19 cellular contexts compared by ENCODE assay signal in the genomic region with DNA sequence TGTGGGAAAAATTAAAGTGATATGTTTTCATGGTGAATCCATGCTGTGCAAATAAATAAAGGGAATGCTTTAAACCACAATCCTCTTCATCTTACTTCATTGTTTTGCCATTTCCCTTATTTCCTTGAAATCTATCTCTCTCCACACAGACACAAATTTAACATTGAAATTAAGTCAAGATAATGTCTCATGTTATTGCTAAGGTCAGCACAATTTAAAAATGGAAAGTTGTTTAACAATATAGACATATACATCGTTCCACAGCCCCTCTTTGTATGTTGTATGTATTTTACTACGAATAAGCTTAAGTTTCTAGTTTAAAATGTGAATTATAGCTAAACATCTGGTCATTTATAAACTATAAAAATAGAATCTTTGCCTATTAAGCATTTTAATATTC.
A peak's percentile ranks its signal among the peaks of the same experiment; 100 is the strongest.
DNase-seq lines count a peak whose midpoint lies in the region; ATAC-seq, FAIRE-seq and TF ChIP-seq lines count a peak whose summit lies in the region.
"Had no signal": no experiment of that assay in that cellular context is flagged by ENCODE, and none has a peak within 500 bp of the region (broad histone marks: within the 10 kb centered on the region; RNA-seq: fewer than 3 reads in every experiment).

No MANE protein-coding gene starts in this region.

- CTCF ChIA-PET in HepG2 (lab: Yijun Ruan, JAX; ENCODE audit: low intra/inter-chr PET ratio, low total read pairs) (no interaction called here), K562 (lab: Yijun Ruan, JAX; ENCODE audit: low intra/inter-chr PET ratio) (no interaction called here)

- H3K4me3 ChIP-seq in HepG2 (replicated peaks in 1 of 3; ENCODE audit: insufficient read depth in 1 of 3, low read depth in 2 of 3, low read length in 3 of 3) (no peak overlapping the region), right lobe of liver (no peak overlapping the region), K562 (no peak overlapping the region)
- H3K4me3 ChIP-seq: BLaER1 treated with 17β-estradiol and CSF1 and Interleukin-3, amounts not matched to agents 10 nM and 100 nM had no signal

- H3K27ac ChIP-seq in HepG2 (ENCODE audit: extremely low read length, insufficient read depth, low read length) (no peak overlapping the region), right lobe of liver (no peak overlapping the region), K562 (ENCODE audit: extremely low read depth, low read depth, low read length) (no peak overlapping the region)
- H3K27ac ChIP-seq: 22Rv1; BLaER1 treated with 17β-estradiol and CSF1 and Interleukin-3, amounts not matched to agents 10 nM and 100 nM; C4-2B had no signal

- no peak overlapping the region for H2AFZ ChIP-seq in HepG2 (ENCODE audit: low read length)
- H2AFZ ChIP-seq in K562 (ENCODE audit: low read depth, low read length), result no peak overlapping the region

- TF ChIP-seq EP300 in HepG2 (IDR thresholded peaks at IDR 0.05; ENCODE audit: low read depth in 2 of 2, low read length in 2 of 2), result no peak
- TF ChIP-seq EP300 in HepG2 (CRISPR knock-in tag; IDR thresholded peaks at IDR 0.05; ENCODE audit: borderline replicate concordance), result no peak
- TF ChIP-seq EP300 in K562 (IDR thresholded peaks at IDR 0.05; ENCODE audit: low read length), result no peak

- H3K9ac ChIP-seq in HepG2 (ENCODE audit: insufficient read depth, low read depth, low read length) (no peak overlapping the region), K562 (ENCODE audit: insufficient read depth in 1 of 2, low read depth in 2 of 2, low read length in 2 of 2) (no peak overlapping the region)
- H3K9ac ChIP-seq: BLaER1 treated with 17β-estradiol and CSF1 and Interleukin-3, amounts not matched to agents 10 nM and 100 nM had no signal

- DNase-seq in HepG2 (ENCODE audit: low spot score) (no peak), right lobe of liver (no peak), K562 (ENCODE audit: extremely low read depth in 1 of 4, low spot score in 3 of 4) (no peak), SW480 (ENCODE audit: low spot score) (no peak)
- no peak for DNase-seq in activated CD4-positive, alpha-beta T cell treated with anti-CD3 and anti-CD28 coated beads, Interleukin-2, amount 50 U/mL, for 48 hours
- DNase-seq: AML-193; Caco-2; Calu3; CD4-positive, alpha-beta T cell; CD8-positive, alpha-beta T cell; DMS79 treated with DMSO at 0.1 percent for 48 hours; GF-D8 had no signal

- no peaks in the 10 kb centered on the region for H3K27me3 ChIP-seq in HepG2 (ENCODE audit: control insufficient read depth in 1 of 2, insufficient read depth in 2 of 2, low read length in 2 of 2)
- H3K27me3 ChIP-seq in right lobe of liver, result no peaks in the 10 kb centered on the region
- H3K27me3 ChIP-seq in K562 (ENCODE audit: control insufficient read depth in 2 of 2, insufficient read depth in 2 of 2, low read length in 2 of 2), result no peaks in the 10 kb centered on the region
- H3K27me3 ChIP-seq: BLaER1 treated with 17β-estradiol and CSF1 and Interleukin-3, amounts not matched to agents 10 nM and 100 nM had no signal

- H3K9me1 ChIP-seq in K562 (ENCODE audit: control insufficient read depth, insufficient read depth, low read length), result no peaks in the 10 kb centered on the region

- FAIRE-seq in HepG2 (lab: Jason Lieb, UNC) (no peak), K562 (lab: Jason Lieb, UNC) (no peak)
- FAIRE-seq: D721Med, G401.6, GM12891, GM19239 had no signal

- TF ChIP-seq RAD21 in HepG2 (CRISPR knock-in tag; IDR thresholded peaks at IDR 0.05) (no peak), K562 (CRISPR knock-in tag; conservative IDR thresholded peaks at IDR 0.05 in 1 of 2, IDR thresholded peaks at IDR 0.05 in 1 of 2) (no peak)

- no peak for TF ChIP-seq CTCF in HepG2 (CRISPR knock-in tag; IDR thresholded peaks at IDR 0.05)
- no peak for TF ChIP-seq CTCF in right lobe of liver (IDR thresholded peaks at IDR 0.05)
- no peak for TF ChIP-seq CTCF in K562 (IDR thresholded peaks at IDR 0.05 in 2 of 3, conservative IDR thresholded peaks at IDR 0.05 in 1 of 3; ENCODE audit: insufficient read depth in 2 of 3, low read depth in 1 of 3, low read length in 3 of 3)

- ATAC-seq in HepG2, result no peak
- no peak for ATAC-seq in right lobe of liver
- ATAC-seq in K562, result no peak
- ATAC-seq: CD8-positive, alpha-beta T cell had no signal

- H3K4me2 ChIP-seq in HepG2 (ENCODE audit: low read depth, low read length) (no peak overlapping the region), K562 (ENCODE audit: insufficient read depth, low read length) (no peak overlapping the region)
- H3K4me2 ChIP-seq: BLaER1 treated with 17β-estradiol and CSF1 and Interleukin-3, amounts not matched to agents 10 nM and 100 nM had no signal

- no peak for TF ChIP-seq POLR2A in HepG2 (IDR thresholded peaks at IDR 0.05; ENCODE audit: insufficient read depth in 1 of 2, low read depth in 2 of 2, low read length in 2 of 2)
- no peak for TF ChIP-seq POLR2A in right lobe of liver (IDR thresholded peaks at IDR 0.05)
- no peak for TF ChIP-seq POLR2A in K562 (conservative IDR thresholded peaks at IDR 0.05)

- in situ Hi-C loops in HepG2 (cut with HindIII; ENCODE audit: extremely low pct_ligation_motif_present, low pct_unique_long_range_greater_than_20kb) (no loop called here), K562 (cut with MboI) (no loop called here)

- H4K20me1 ChIP-seq in HepG2 (ENCODE audit: insufficient read depth, low read length) (no peaks in the 10 kb centered on the region), K562 (replicated peaks; ENCODE audit: control insufficient read depth, insufficient read depth, low read length) (no peaks in the 10 kb centered on the region)
- H4K20me1 ChIP-seq: BLaER1 treated with 17β-estradiol and CSF1 and Interleukin-3, amounts not matched to agents 10 nM and 100 nM had no signal

- intact Hi-C loops in HepG2 (cut with micrococcal nuclease; ENCODE audit: unreplicated experiment), result no loop called here
- intact Hi-C loops in right lobe of liver (cut with DNase I), result no loop called here
- intact Hi-C loops in K562 (cut with micrococcal nuclease), result no loop called here

- no TSS peak for BruUV-seq in HepG2 (replicated peaks; lab: Mats Ljungman, UMichigan)
- BruUV-seq in K562 (replicated peaks; lab: Mats Ljungman, UMichigan), result no TSS peak

- H3K4me1 ChIP-seq in HepG2 (ENCODE audit: insufficient read depth, low read length) (no peaks in the 10 kb centered on the region), right lobe of liver (no peaks in the 10 kb centered on the region), K562 (replicated peaks in 1 of 2; ENCODE audit: control insufficient read depth in 2 of 2, insufficient read depth in 2 of 2, low read length in 2 of 2) (no peaks in the 10 kb centered on the region)
- H3K4me1 ChIP-seq: BLaER1 treated with 17β-estradiol and CSF1 and Interleukin-3, amounts not matched to agents 10 nM and 100 nM; Caco-2 had no signal

- WGBS in HepG2 (ENCODE audit: low lambda C conversion rate), result 35% methylated on average over 2 of the region's 2 CpGs
- WGBS in right lobe of liver (ENCODE audit: insufficient coverage, low coverage, low lambda C conversion rate, missing lambda C conversion rate), result 60% methylated on average over 2 of the region's 2 CpGs
- 0% methylated on average over 2 of the region's 2 CpGs for WGBS in K562 (ENCODE audit: insufficient coverage, low coverage, missing lambda C conversion rate)

- H3K36me3 ChIP-seq in HepG2 (replicated peaks in 1 of 2; ENCODE audit: control insufficient read depth in 1 of 2, insufficient read depth in 2 of 2, low read length in 2 of 2) (no peaks in the 10 kb centered on the region), right lobe of liver (no peaks in the 10 kb centered on the region), K562 (ENCODE audit: control insufficient read depth, insufficient read depth, low read length) (no peaks in the 10 kb centered on the region)

- POLR2A ChIA-PET in HepG2 (lab: Yijun Ruan, JAX) (no interaction called here), K562 (lab: Yijun Ruan, JAX) (no interaction called here)

- H3K79me2 ChIP-seq in HepG2 (ENCODE audit: insufficient read depth, low read length), result no peaks in the 10 kb centered on the region
- H3K79me2 ChIP-seq in K562 (ENCODE audit: control insufficient read depth, insufficient read depth, low read length), result no peaks in the 10 kb centered on the region

- peaks cover 30% of the 10 kb centered on the region for H3K9me3 ChIP-seq in HepG2 (ENCODE audit: low read length)
- no peaks in the 10 kb centered on the region for H3K9me3 ChIP-seq in right lobe of liver
- no peaks in the 10 kb centered on the region for H3K9me3 ChIP-seq in K562 (replicated peaks; ENCODE audit: control insufficient read depth, insufficient read depth, low read depth, low read length)
- H3K9me3 ChIP-seq: Caco-2 had no signal

TF ChIP-seq in HepG2, 621 proteins besides CTCF, POLR2A, EP300 and RAD21:
- TF ChIP-seq NCOA5 (CRISPR knock-in tag; IDR thresholded peaks at IDR 0.05) (no peak), MAFK (conservative IDR thresholded peaks at IDR 0.05 in 1 of 2, IDR thresholded peaks at IDR 0.05 in 1 of 2; ENCODE audit: low read length in 2 of 2) (peak; percentile 95 to 98), MAFF (IDR thresholded peaks at IDR 0.05; ENCODE audit: low read depth, low read length) (peak; percentile 95)

TF ChIP-seq in K562, 482 proteins besides CTCF, POLR2A, EP300 and RAD21:
- TF ChIP-seq MAFG (tag; conservative IDR thresholded peaks at IDR 0.05) (0 out of 2 replicates have a peak, but pooled peaks have one; percentile 32), ERF (CRISPR knock-in tag; IDR thresholded peaks at IDR 0.05) (no peak), MAFF (IDR thresholded peaks at IDR 0.05; ENCODE audit: low read length) (peak; percentile 74), ZNF316 (IDR thresholded peaks at IDR 0.05) (peak; percentile 69), MAFK (IDR thresholded peaks at IDR 0.05; ENCODE audit: low read length) (peak; percentile 73)
TF ChIP-seq in K562: peak in this region for 4.
